In the genomic region with DNA sequence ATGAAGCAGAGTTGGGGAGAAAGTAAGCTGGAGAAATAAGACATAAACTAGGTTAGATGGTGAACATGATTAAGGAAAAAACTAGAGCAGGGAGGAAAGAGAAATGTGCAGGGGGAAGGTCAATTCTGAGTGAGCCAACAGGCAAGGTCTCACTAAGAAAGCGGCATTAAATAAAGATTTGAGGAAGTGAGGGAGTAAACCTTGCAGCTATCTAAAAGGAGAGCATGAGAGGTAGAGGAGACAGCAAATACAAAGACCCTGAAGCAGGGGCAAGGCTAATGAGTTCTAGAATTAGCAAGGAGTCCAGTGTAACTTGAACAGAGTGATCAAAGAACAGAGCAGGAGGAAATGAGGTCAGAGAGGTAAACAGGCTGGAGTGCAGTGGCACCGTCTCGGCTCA, we compare ENCODE assay signal across 24 cellular contexts. TPM values are rescaled to one million over a fixed set of nuclear protein-coding genes. Genes with fewer than 3 reads are reported as not detected.
DNase-seq lines count a peak whose midpoint lies in the region; ATAC-seq and TF ChIP-seq lines count a peak whose summit lies in the region.
"Had no signal": no experiment of that assay in that cellular context is flagged by ENCODE, and none has a peak within 500 bp of the region (broad histone marks: within the 10 kb centered on the region; RNA-seq: fewer than 3 reads in every experiment).

No MANE protein-coding gene starts in this region.

- no peak for TF ChIP-seq POLR2A in upper lobe of left lung (IDR thresholded peaks at IDR 0.05)
- TF ChIP-seq POLR2A in breast epithelium (IDR thresholded peaks at IDR 0.05): no peak

- H3K27ac ChIP-seq in upper lobe of left lung: no peak overlapping the region
- no peak overlapping the region for H3K27ac ChIP-seq in ascending aorta
- H3K27ac ChIP-seq in breast epithelium: no peak overlapping the region
- H3K27ac ChIP-seq: foreskin keratinocyte, lower lobe of right lung, parathyroid adenoma, SJCRH30 had no signal

- H3K36me3 ChIP-seq in upper lobe of left lung: no peaks in the 10 kb centered on the region
- H3K36me3 ChIP-seq in ascending aorta: no peaks in the 10 kb centered on the region
- no peaks in the 10 kb centered on the region for H3K36me3 ChIP-seq in breast epithelium
- H3K36me3 ChIP-seq: lower lobe of right lung, SJCRH30 had no signal

- H3K4me1 ChIP-seq in upper lobe of left lung (peaks cover 3 to 11% (median 6%) of the 10 kb centered on the region in 4 donors), ascending aorta (no peaks in the 10 kb centered on the region), breast epithelium (no peaks in the 10 kb centered on the region)
- H3K4me1 ChIP-seq: foreskin keratinocyte, lower lobe of right lung, SJCRH30 had no signal

- peaks cover 11% of the 10 kb centered on the region for H3K27me3 Mint-ChIP-seq in activated CD8-positive, alpha-beta memory T cell treated with anti-CD3 and anti-CD28 coated beads, Interleukin-2, amount 10 ng/mL, durations not matched to agents 7 days and 5 days
- H3K27me3 Mint-ChIP-seq in activated T-helper 17 cell treated with anti-CD3 and anti-CD28 coated beads, Interleukin-2, amount 50 U/mL, for 72 hours: no peaks in the 10 kb centered on the region
- peaks cover 13% of the 10 kb centered on the region for H3K27me3 Mint-ChIP-seq in nephron progenitor cell (ENCODE audit: low read depth, poor library complexity)

- intact Hi-C loops in ascending aorta (cut with DNase I): loop anchor here (2.0 kb wide), 2 partner anchors 65 to 411 kb away; no protein-coding TSS in a partner anchor
- intact Hi-C loops in breast epithelium (cut with DNase I; ENCODE audit: low total_unique reads): no loop called here

- H3K9me3 Mint-ChIP-seq in activated CD8-positive, alpha-beta memory T cell treated with anti-CD3 and anti-CD28 coated beads, Interleukin-2, amount 10 ng/mL, durations not matched to agents 7 days and 5 days (ENCODE audit: low read depth): no peaks in the 10 kb centered on the region
- H3K9me3 Mint-ChIP-seq in activated T-helper 17 cell treated with anti-CD3 and anti-CD28 coated beads, Interleukin-2, amount 50 U/mL, for 72 hours: no peaks in the 10 kb centered on the region
- no peaks in the 10 kb centered on the region for H3K9me3 Mint-ChIP-seq in nephron progenitor cell

- CTCF ChIA-PET in activated CD8-positive, alpha-beta memory T cell treated with anti-CD3 and anti-CD28 coated beads, Interleukin-2, amount 10 ng/mL, durations not matched to agents 7 days and 5 days (lab: Charles Lee): interaction anchor here (0.9 to 6.1 kb wide), 5 partner anchors 11 to 534 kb away, joined by 3 to 105 read pairs (median 7); no protein-coding TSS in a partner anchor

- no peak for DNase-seq in activated CD8-positive, alpha-beta memory T cell treated with anti-CD3 and anti-CD28 coated beads, Interleukin-2, amount 10 ng/mL, durations not matched to agents 7 days and 5 days
- DNase-seq in activated CD8-positive, alpha-beta memory T cell treated with anti-CD3 and anti-CD28 coated beads, Interleukin-2, amount 50 U/mL, for 4 hours: no peak
- DNase-seq in Kasumi-1 (lab: John Stamatoyannopoulos, UW) (peak; percentile 23 to 29), nephron progenitor cell (no peak), upper lobe of left lung (no peak), ascending aorta (ENCODE audit: low spot score in 2 of 2) (no peak), breast epithelium (ENCODE audit: low spot score in 2 of 2) (no peak)
- DNase-seq: ACHN; activated CD4-positive, CD25-positive, alpha-beta regulatory T cell treated with anti-CD3 and anti-CD28 coated beads, Interleukin-2, amount 50 U/mL, for 72 hours; activated effector memory CD4-positive, alpha-beta T cell treated with Interleukin-2 at 50 U/mL for 16 hours; central memory CD4-positive, alpha-beta T cell; erythroblast; foreskin keratinocyte; GDM1; hippocampal formation; lower lobe of right lung; NCI-H1092; NCI-H1930; NCI-H2227 treated with DMSO at 0.1 percent for 48 hours; NCI-H82; sigmoid colon; SJCRH30 had no signal

- peaks cover 21% of the 10 kb centered on the region for H3K4me1 Mint-ChIP-seq in activated CD8-positive, alpha-beta memory T cell treated with anti-CD3 and anti-CD28 coated beads, Interleukin-2, amount 10 ng/mL, durations not matched to agents 7 days and 5 days
- H3K4me1 Mint-ChIP-seq in activated T-helper 17 cell treated with anti-CD3 and anti-CD28 coated beads, Interleukin-2, amount 50 U/mL, for 72 hours: peaks cover 12% of the 10 kb centered on the region
- peaks cover 37% of the 10 kb centered on the region for H3K4me1 Mint-ChIP-seq in nephron progenitor cell

- ATAC-seq in activated CD8-positive, alpha-beta memory T cell treated with anti-CD3 and anti-CD28 coated beads, Interleukin-2, amount 10 ng/mL, durations not matched to agents 7 days and 5 days: no peak
- no peak for ATAC-seq in activated T-helper 17 cell treated with anti-CD3 and anti-CD28 coated beads, Interleukin-2, amount 50 U/mL, for 72 hours (replicated peaks)
- ATAC-seq in upper lobe of left lung (ENCODE audit: low FRiP score in 2 of 2): no peak
- ATAC-seq: foreskin keratinocyte, lower lobe of right lung had no signal

- H3K36me3 Mint-ChIP-seq in activated CD8-positive, alpha-beta memory T cell treated with anti-CD3 and anti-CD28 coated beads, Interleukin-2, amount 10 ng/mL, durations not matched to agents 7 days and 5 days: peaks cover 5% of the 10 kb centered on the region
- peaks cover 25% of the 10 kb centered on the region for H3K36me3 Mint-ChIP-seq in activated T-helper 17 cell treated with anti-CD3 and anti-CD28 coated beads, Interleukin-2, amount 50 U/mL, for 72 hours (ENCODE audit: low read depth)
- H3K36me3 Mint-ChIP-seq in nephron progenitor cell (ENCODE audit: low read depth): peaks cover 31% of the 10 kb centered on the region

- H3K9me3 ChIP-seq in upper lobe of left lung (no peaks in the 10 kb centered on the region), ascending aorta (no peaks in the 10 kb centered on the region), breast epithelium (no peaks in the 10 kb centered on the region)
- H3K9me3 ChIP-seq: lower lobe of right lung, sigmoid colon, SJCRH30 had no signal

- no peak overlapping the region for H3K4me3 Mint-ChIP-seq in activated CD8-positive, alpha-beta memory T cell treated with anti-CD3 and anti-CD28 coated beads, Interleukin-2, amount 10 ng/mL, durations not matched to agents 7 days and 5 days
- H3K4me3 Mint-ChIP-seq in activated T-helper 17 cell treated with anti-CD3 and anti-CD28 coated beads, Interleukin-2, amount 50 U/mL, for 72 hours: peak overlapping the region; percentile 0
- H3K4me3 Mint-ChIP-seq in nephron progenitor cell: peak overlapping the region; percentile 6

- TF ChIP-seq CTCF in nephron progenitor cell (IDR thresholded peaks at IDR 0.05) (no peak), upper lobe of left lung (IDR thresholded peaks at IDR 0.05) (no peak), ascending aorta (IDR thresholded peaks at IDR 0.05) (no peak), breast epithelium (IDR thresholded peaks at IDR 0.05) (no peak)

- H3K4me3 ChIP-seq in upper lobe of left lung (no peak overlapping the region), ascending aorta (no peak overlapping the region), breast epithelium (no peak overlapping the region)
- H3K4me3 ChIP-seq: lower lobe of right lung, sigmoid colon, SJCRH30 had no signal

- H3K27ac Mint-ChIP-seq in activated CD8-positive, alpha-beta memory T cell treated with anti-CD3 and anti-CD28 coated beads, Interleukin-2, amount 10 ng/mL, durations not matched to agents 7 days and 5 days: peak overlapping the region; percentile 49
- H3K27ac Mint-ChIP-seq in activated T-helper 17 cell treated with anti-CD3 and anti-CD28 coated beads, Interleukin-2, amount 50 U/mL, for 72 hours: no peak overlapping the region
- peak overlapping the region; percentile 1 for H3K27ac Mint-ChIP-seq in nephron progenitor cell

- 56 to 68% methylated on average over 3 of the region's 3 CpGs for WGBS in upper lobe of left lung, 2 donors

- no peak for TF ChIP-seq EP300 in upper lobe of left lung (IDR thresholded peaks at IDR 0.05)

- H3K27me3 ChIP-seq in upper lobe of left lung (peaks cover 0 to 8% (median 1%) of the 10 kb centered on the region in 4 donors), ascending aorta (no peaks in the 10 kb centered on the region), breast epithelium (no peaks in the 10 kb centered on the region)
- H3K27me3 ChIP-seq: foreskin keratinocyte, sigmoid colon, SJCRH30 had no signal

RNA-seq across cellular contexts. Expression of a gene that starts 4.4 kb away (rescaled TPM):
- total RNA-seq in activated CD8-positive, alpha-beta memory T cell treated with anti-CD3 and anti-CD28 coated beads, Interleukin-2, amount 10 ng/mL, durations not matched to agents 7 days and 5 days: 10 to 100 TPM; 24.6 to 33.9 TPM
- total RNA-seq in activated T-helper 17 cell treated with anti-CD3 and anti-CD28 coated beads, Interleukin-2, amount 50 U/mL, for 72 hours: 10 to 100 TPM; 29.4 to 36.6 TPM
- total RNA-seq in upper lobe of left lung: 10 to 100 TPM; 18.3 to 63.0 (median 34.6) TPM
- total RNA-seq in ascending aorta: 95.8 TPM
- total RNA-seq in breast epithelium: 10 to 100 TPM; 29.0 to 59.4 (median 59.0) TPM

Comparison
In these comparisons a context has a peak if more than half of its experiments do, and no peak if none do; other contexts are left out.
1. DNase-seq: peak in Kasumi-1 (2 of 2); none in activated CD8-positive, alpha-beta memory T cell treated with anti-CD3 and anti-CD28 coated beads, Interleukin-2, amount 10 ng/mL, durations not matched to agents 7 days and 5 days (single experiment), activated CD8-positive, alpha-beta memory T cell treated with anti-CD3 and anti-CD28 coated beads, Interleukin-2, amount 50 U/mL, for 4 hours (single experiment), nephron progenitor cell (single experiment), upper lobe of left lung (0 of 2), ascending aorta (0 of 2) and breast epithelium (0 of 2).